Comparison of ENCODE assay signal across 8 cellular contexts in the genomic region with DNA sequence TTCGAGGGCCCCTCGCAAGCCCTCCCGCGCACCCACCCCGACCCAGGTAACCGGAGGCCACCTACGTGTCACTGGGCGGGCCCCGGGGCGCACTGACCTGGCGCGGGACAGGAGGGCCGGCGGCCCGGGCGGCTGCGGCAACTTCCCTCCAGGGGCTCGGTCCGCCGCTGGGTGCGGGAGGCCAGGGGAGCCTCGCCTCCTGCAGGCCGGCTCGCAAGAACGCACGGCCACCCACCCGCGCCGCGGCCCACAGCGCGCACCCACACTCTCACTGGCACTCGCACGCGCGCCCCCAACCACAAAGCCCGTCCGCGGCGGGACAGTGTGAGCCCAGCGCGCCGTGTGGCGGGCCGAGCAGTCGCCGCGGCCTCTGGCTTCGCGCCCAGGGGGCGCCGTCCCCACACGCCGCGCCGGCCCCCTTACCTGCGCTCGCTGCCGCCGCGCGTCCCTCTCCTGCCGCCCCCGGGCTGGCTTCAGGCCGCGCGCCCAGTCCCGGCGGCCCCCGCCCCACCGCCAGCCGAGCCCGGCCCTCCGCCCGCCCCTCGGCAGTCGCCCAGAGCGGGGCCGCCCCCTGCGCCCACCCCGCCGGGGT. TPM values are rescaled to one million over a fixed set of nuclear protein-coding genes. Genes with fewer than 3 reads are reported as not detected.
DNase-seq lines count a peak whose midpoint lies in the region; ATAC-seq and TF ChIP-seq lines count a peak whose summit lies in the region.

No MANE protein-coding gene starts in this region.

- no peaks in the 10 kb centered on the region for H3K36me3 ChIP-seq in BE2C
- H3K36me3 ChIP-seq in muscle layer of colon (ENCODE audit: insufficient read depth, low read length) = no peaks in the 10 kb centered on the region

- peak; percentile 27 for TF ChIP-seq CTCF in BE2C (IDR thresholded peaks at IDR 0.05; ENCODE audit: low read depth, low read length)
- peak; percentile 31 for TF ChIP-seq CTCF in epithelial cell of proximal tubule (conservative IDR thresholded peaks at IDR 0.05; ENCODE audit: low read depth, low read length)

- peaks cover 8% of the 10 kb centered on the region for H3K4me1 Mint-ChIP-seq in activated T-cell treated with anti-CD3 and anti-CD28 coated beads, Interleukin-2, amount 50 U/mL, for 24 hours (ENCODE audit: low read depth)

- H3K9me3 Mint-ChIP-seq in activated T-cell treated with anti-CD3 and anti-CD28 coated beads, Interleukin-2, amount 50 U/mL, for 24 hours = no peaks in the 10 kb centered on the region

- H3K9ac ChIP-seq in muscle layer of colon (ENCODE audit: low read length) = peak overlapping the region; percentile 39

- H3K27me3 ChIP-seq in BE2C (no peaks in the 10 kb centered on the region), muscle layer of colon (ENCODE audit: control insufficient read depth in 1 of 2, insufficient read depth in 2 of 2, low read length in 2 of 2) (no peaks in the 10 kb centered on the region)

- H3K27me3 Mint-ChIP-seq in activated T-cell treated with anti-CD3 and anti-CD28 coated beads, Interleukin-2, amount 50 U/mL, for 24 hours = peaks cover 57% of the 10 kb centered on the region

- no peaks in the 10 kb centered on the region for H3K9me3 ChIP-seq in BE2C
- no peaks in the 10 kb centered on the region for H3K9me3 ChIP-seq in muscle layer of colon (ENCODE audit: low read length)

- DNase-seq in BE2C (peak; percentile 78), NCI-H748 (lab: John Stamatoyannopoulos, UW; ENCODE audit: unreplicated experiment) (peak; percentile 57), epithelial cell of proximal tubule (ENCODE audit: low read depth) (no peak)
- DNase-seq in activated CD8-positive, alpha-beta memory T cell treated with anti-CD3 and anti-CD28 coated beads, Interleukin-2, amount 50 U/mL, for 48 hours = no peak
- DNase-seq in activated T-cell treated with anti-CD3 and anti-CD28 coated beads, Interleukin-2, amount 50 U/mL, for 24 hours = no peak

- no peak overlapping the region for H3K27ac ChIP-seq in muscle layer of colon (ENCODE audit: low read depth, low read length)

- no peaks in the 10 kb centered on the region for H3K36me3 Mint-ChIP-seq in activated T-cell treated with anti-CD3 and anti-CD28 coated beads, Interleukin-2, amount 50 U/mL, for 24 hours (ENCODE audit: low read depth)

- H3K4me1 ChIP-seq in BE2C (peaks cover 12% of the 10 kb centered on the region), muscle layer of colon (ENCODE audit: insufficient read depth, low read length) (peaks cover 7% of the 10 kb centered on the region)

- ATAC-seq in GM21360 (IDR thresholded peaks at IDR 0.05; ENCODE audit: unreplicated experiment) (peak; percentile 81), HG03469 (IDR thresholded peaks at IDR 0.05; ENCODE audit: unreplicated experiment) (no peak)

- no peak overlapping the region for H3K27ac Mint-ChIP-seq in activated T-cell treated with anti-CD3 and anti-CD28 coated beads, Interleukin-2, amount 50 U/mL, for 24 hours

- no peak overlapping the region for H3K4me3 Mint-ChIP-seq in activated T-cell treated with anti-CD3 and anti-CD28 coated beads, Interleukin-2, amount 50 U/mL, for 24 hours

- peak overlapping the region; percentile 68 for H3K4me3 ChIP-seq in BE2C (ENCODE audit: low read depth, low read length)
- H3K4me3 ChIP-seq in epithelial cell of proximal tubule (ENCODE audit: low read depth, low read length) = peak overlapping the region; percentile 79
- peak overlapping the region; percentile 28 to 61 for H3K4me3 ChIP-seq in muscle layer of colon (ENCODE audit: low read depth in 1 of 2, low read length in 2 of 2)

RNA-seq across cellular contexts. Expression of a gene that starts 0.4 kb away (rescaled TPM):
- 10.4 TPM for polyA plus RNA-seq in BE2C (2012; ENCODE audit: insufficient read depth, insufficient read length, low read depth)
- total RNA-seq in epithelial cell of proximal tubule = 8.5 and 13.0 TPM in 2 replicates

Comparison
In these comparisons a context has a peak if more than half of its experiments do, and no peak if none do; other contexts are left out.
1. DNase-seq: peak in BE2C (single experiment) and NCI-H748 (single experiment); none in epithelial cell of proximal tubule (single experiment), activated CD8-positive, alpha-beta memory T cell treated with anti-CD3 and anti-CD28 coated beads, Interleukin-2, amount 50 U/mL, for 48 hours (single experiment) and activated T-cell treated with anti-CD3 and anti-CD28 coated beads, Interleukin-2, amount 50 U/mL, for 24 hours (single experiment).
2. Peak in every context shown above with its lines, with median percentiles within 50 percentile points of each other: H3K4me3 ChIP-seq.